8 cellular contexts compared by ENCODE assay signal in genomic region chr10:42367532-42368230, GRCh38.
DNase-seq lines count a peak whose midpoint lies in the region; ATAC-seq, FAIRE-seq and TF ChIP-seq lines count a peak whose summit lies in the region.

No MANE protein-coding gene starts in this region.

- no peaks in the 10 kb centered on the region for H3K27me3 Mint-ChIP-seq in astrocyte (ENCODE audit: low read depth, unreplicated experiment)

- peak overlapping the region; percentile 72 for H3K4me2 ChIP-seq in astrocyte (ENCODE audit: low read length)

- no peak for FAIRE-seq in astrocyte (lab: Jason Lieb, UNC)

- H3K27me3 ChIP-seq in astrocyte (ENCODE audit: insufficient read depth, low read length) = no peaks in the 10 kb centered on the region
- H3K27me3 ChIP-seq in right cardiac atrium (ENCODE audit: control insufficient read depth, insufficient read depth) = no peaks in the 10 kb centered on the region

- H3K9me3 Mint-ChIP-seq in astrocyte (ENCODE audit: unreplicated experiment) = peaks cover 13% of the 10 kb centered on the region

- no peak overlapping the region for H3K4me3 Mint-ChIP-seq in astrocyte (ENCODE audit: unreplicated experiment)

- H3K27ac ChIP-seq in astrocyte (ENCODE audit: low read depth, low read length) = no peak overlapping the region
- H3K27ac ChIP-seq in right cardiac atrium (ENCODE audit: low read length) = no peak overlapping the region

- no peaks in the 10 kb centered on the region for H3K4me1 ChIP-seq in astrocyte (ENCODE audit: insufficient read depth, low read length)
- H3K4me1 ChIP-seq in right cardiac atrium (ENCODE audit: control insufficient read depth, insufficient read depth, low read length) = no peaks in the 10 kb centered on the region

- intact Hi-C loops in right cardiac atrium (cut with DNase I) = no loop called here

- peaks cover 5% of the 10 kb centered on the region for H3K9me3 ChIP-seq in astrocyte (ENCODE audit: insufficient read depth, low read depth, low read length)
- H3K9me3 ChIP-seq in right cardiac atrium (ENCODE audit: control insufficient read depth, low read length) = no peaks in the 10 kb centered on the region

- ATAC-seq in GM21576 (IDR thresholded peaks at IDR 0.05; ENCODE audit: unreplicated experiment) (peak; percentile 72), right cardiac atrium (peak; percentile 100), HG02938 (IDR thresholded peaks at IDR 0.05; ENCODE audit: unreplicated experiment) (no peak), GM18867 (IDR thresholded peaks at IDR 0.05; ENCODE audit: unreplicated experiment) (no peak)

- no peaks in the 10 kb centered on the region for H3K79me2 ChIP-seq in astrocyte (ENCODE audit: insufficient read depth, low read length)

- no peaks in the 10 kb centered on the region for H3K4me1 Mint-ChIP-seq in astrocyte (ENCODE audit: low read depth, unreplicated experiment)

- no peak for TF ChIP-seq CTCF in astrocyte (IDR thresholded peaks at IDR 0.05; ENCODE audit: insufficient read depth, low read depth, low read length)

- no peaks in the 10 kb centered on the region for H3K36me3 Mint-ChIP-seq in astrocyte (ENCODE audit: low read depth, unreplicated experiment)

- peak; percentile 30 for DNase-seq in D341Med (ENCODE audit: low spot score)
- peak; percentile 14 for DNase-seq in NCI-H1105 (lab: John Stamatoyannopoulos, UW)
- peak; percentile 52 for DNase-seq in astrocyte (ENCODE audit: low read depth)
- peak; percentile 90 to 94 (median 93) for DNase-seq in right cardiac atrium
- DNase-seq in retina = peak; percentile 84

- H3K9ac ChIP-seq in astrocyte (ENCODE audit: low read length) = peak overlapping the region; percentile 53

- H4K20me1 ChIP-seq in astrocyte (ENCODE audit: insufficient read depth, low read length) = no peaks in the 10 kb centered on the region

- peak overlapping the region; percentile 71 for H2AFZ ChIP-seq in astrocyte (ENCODE audit: low read depth, low read length)

- WGBS in right cardiac atrium = 2% methylated on average over 33 of the region's 33 CpGs

- H3K4me3 ChIP-seq in astrocyte (ENCODE audit: insufficient read depth, low read depth, low read length) (peak overlapping the region; percentile 52), right cardiac atrium (ENCODE audit: low read length) (peak overlapping the region; percentile 59)

- H3K27ac Mint-ChIP-seq in astrocyte (ENCODE audit: unreplicated experiment) = no peak overlapping the region

- no peaks in the 10 kb centered on the region for H3K36me3 ChIP-seq in astrocyte (ENCODE audit: insufficient read depth, low read length)

Comparison
In these comparisons a context has a peak if more than half of its experiments do, and no peak if none do; other contexts are left out.
1. DNase-seq: peak in every context shown above with its lines; median percentile 93 in right cardiac atrium; 84 in retina; 52 in astrocyte; 30 in D341Med; 14 in NCI-H1105.
2. ATAC-seq: peak in GM21576 (single experiment) and right cardiac atrium (2 of 2); none in HG02938 (single experiment) and GM18867 (single experiment).